In genomic region chr2:72996152-72996502, GRCh38 we compare ENCODE assay signal across 1 cellular context.
TF ChIP-seq lines count a peak whose summit lies in the region.

No MANE protein-coding gene starts in this region.

TF ChIP-seq in WTC11, 78 proteins besides CTCF, POLR2A, EP300 and RAD21:
- TF ChIP-seq, protein P1, sequence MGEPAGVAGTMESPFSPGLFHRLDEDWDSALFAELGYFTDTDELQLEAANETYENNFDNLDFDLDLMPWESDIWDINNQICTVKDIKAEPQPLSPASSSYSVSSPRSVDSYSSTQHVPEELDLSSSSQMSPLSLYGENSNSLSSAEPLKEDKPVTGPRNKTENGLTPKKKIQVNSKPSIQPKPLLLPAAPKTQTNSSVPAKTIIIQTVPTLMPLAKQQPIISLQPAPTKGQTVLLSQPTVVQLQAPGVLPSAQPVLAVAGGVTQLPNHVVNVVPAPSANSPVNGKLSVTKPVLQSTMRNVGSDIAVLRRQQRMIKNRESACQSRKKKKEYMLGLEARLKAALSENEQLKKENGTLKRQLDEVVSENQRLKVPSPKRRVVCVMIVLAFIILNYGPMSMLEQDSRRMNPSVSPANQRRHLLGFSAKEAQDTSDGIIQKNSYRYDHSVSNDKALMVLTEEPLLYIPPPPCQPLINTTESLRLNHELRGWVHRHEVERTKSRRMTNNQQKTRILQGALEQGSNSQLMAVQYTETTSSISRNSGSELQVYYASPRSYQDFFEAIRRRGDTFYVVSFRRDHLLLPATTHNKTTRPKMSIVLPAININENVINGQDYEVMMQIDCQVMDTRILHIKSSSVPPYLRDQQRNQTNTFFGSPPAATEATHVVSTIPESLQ (CRISPR knock-in tag; IDR thresholded peaks at IDR 0.05): no peak
TF ChIP-seq in WTC11: peak in this region for 0.
